8 cellular contexts compared by ENCODE assay signal in the genomic region with DNA sequence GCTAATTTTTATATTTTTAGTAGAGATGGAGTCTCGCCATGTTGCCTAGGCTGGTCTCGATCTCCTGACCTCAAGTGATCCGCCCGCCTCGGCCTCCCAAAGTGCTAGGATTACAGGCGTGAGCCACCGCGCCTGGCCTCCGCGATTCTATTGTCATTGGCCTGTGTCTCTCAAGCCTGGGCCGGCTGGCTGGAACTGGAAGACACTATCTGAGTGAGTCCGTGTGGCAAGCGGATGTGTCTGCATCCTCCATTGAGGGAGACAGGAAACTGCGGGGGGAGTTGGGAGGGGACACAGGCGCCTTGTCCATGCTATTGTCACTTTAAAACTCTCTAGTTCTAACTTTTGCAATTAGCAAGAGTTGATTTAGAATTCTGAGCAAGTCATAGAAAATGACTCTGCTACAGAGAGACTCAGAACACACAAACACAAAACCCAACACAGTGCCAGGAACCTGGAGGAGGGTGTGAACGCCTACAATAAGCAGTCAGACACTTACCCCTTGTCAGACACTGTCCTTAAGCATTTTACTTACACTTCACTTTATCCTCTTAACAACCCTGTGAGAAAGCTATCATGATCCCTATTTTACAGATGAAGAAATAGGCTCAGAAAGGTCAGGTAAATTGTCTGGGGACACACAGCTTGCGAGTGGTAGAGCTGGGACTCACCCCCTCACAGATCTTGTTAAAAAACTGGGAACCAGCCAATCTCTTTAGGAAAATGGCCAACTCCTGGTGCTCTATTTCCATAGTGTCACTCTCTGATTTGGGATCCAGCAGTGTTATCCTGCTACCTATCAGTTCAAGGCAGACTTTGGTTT. TPM values are rescaled to one million over a fixed set of nuclear protein-coding genes. Genes with fewer than 3 reads are reported as not detected.
DNase-seq lines count a peak whose midpoint lies in the region; ATAC-seq and TF ChIP-seq lines count a peak whose summit lies in the region.

No MANE protein-coding gene starts in this region.

- no peak overlapping the region for H2AFZ ChIP-seq in H9 (ENCODE audit: low read length)

- no peak overlapping the region for H3K27ac ChIP-seq in H9 (ENCODE audit: insufficient read length, low read depth, low read length)
- peak overlapping the region; percentile 21 to 40 for H3K27ac ChIP-seq in right atrium auricular region

- no peak overlapping the region for H3K14ac ChIP-seq in H9 (ENCODE audit: insufficient read depth, low read length)

- no peak overlapping the region for H3K23ac ChIP-seq in H9 (ENCODE audit: insufficient read length, low read depth, low read length)

- H2BK20ac ChIP-seq in H9 (ENCODE audit: low read depth, low read length, poor library complexity, severe bottlenecking), result no peak overlapping the region

- H3K4me1 Mint-ChIP-seq in H9, result peaks cover 25 to 34% of the 10 kb centered on the region in 2 experiments
- H3K4me1 Mint-ChIP-seq in activated T-helper 17 cell treated with anti-CD3 and anti-CD28 coated beads, Interleukin-2, amount 50 U/mL, for 72 hours, result peaks cover 10% of the 10 kb centered on the region

- ATAC-seq in activated T-helper 17 cell treated with anti-CD3 and anti-CD28 coated beads, Interleukin-2, amount 50 U/mL, for 72 hours (replicated peaks), result peak; percentile 83
- ATAC-seq in HG02798 (IDR thresholded peaks at IDR 0.05; ENCODE audit: poor library complexity, unreplicated experiment), result no peak

- H3K18ac ChIP-seq in H9 (ENCODE audit: insufficient read length, low read depth, low read length), result no peak overlapping the region

- H3K9ac ChIP-seq in H9 (ENCODE audit: extremely low read depth, insufficient read length, low read length), result no peak overlapping the region

- no peak overlapping the region for H2BK12ac ChIP-seq in H9 (ENCODE audit: insufficient read length, low read depth, low read length)

- H3K27ac Mint-ChIP-seq in H9, result peak overlapping the region in 1 of 3 experiments; percentile 82; a peak in 3 of 7 replicates
- peak overlapping the region; percentile 78 for H3K27ac Mint-ChIP-seq in activated T-helper 17 cell treated with anti-CD3 and anti-CD28 coated beads, Interleukin-2, amount 50 U/mL, for 72 hours

- no peak overlapping the region for H3K56ac ChIP-seq in H9 (ENCODE audit: insufficient read length, low read depth, low read length)

- no peak overlapping the region for H2BK120ac ChIP-seq in H9 (ENCODE audit: low read depth, low read length, poor library complexity, severe bottlenecking)

- H3K9me3 ChIP-seq in H9 (ENCODE audit: control insufficient read depth, low read depth, low read length) (no peaks in the 10 kb centered on the region), right atrium auricular region (no peaks in the 10 kb centered on the region)

- no peak overlapping the region for H4K91ac ChIP-seq in H9 (ENCODE audit: insufficient read length, low read depth, low read length)

- no peak overlapping the region for H2BK5ac ChIP-seq in H9 (ENCODE audit: insufficient read length, low read length)

- H3K4me3 ChIP-seq in right atrium auricular region, result no peak overlapping the region

- H3T11ph ChIP-seq in H9 (ENCODE audit: low read length), result no peak overlapping the region

- H3K27me3 ChIP-seq in H9 (ENCODE audit: insufficient read depth, low read length), result no peaks in the 10 kb centered on the region
- H3K27me3 ChIP-seq in right atrium auricular region, result no peaks in the 10 kb centered on the region

- no CpG with 5 or more reads among the region's 17 CpGs for WGBS in H9 (ENCODE audit: extremely low coverage, insufficient read length, low lambda C conversion rate)

- H3K79me1 ChIP-seq in H9 (ENCODE audit: insufficient read depth, low read depth, low read length, poor library complexity, severe bottlenecking), result no peaks in the 10 kb centered on the region

- no peaks in the 10 kb centered on the region for H4K20me1 ChIP-seq in H9 (ENCODE audit: control insufficient read depth, insufficient read depth, insufficient read length)

- no peaks in the 10 kb centered on the region for H3K9me3 Mint-ChIP-seq in H9
- H3K9me3 Mint-ChIP-seq in activated T-helper 17 cell treated with anti-CD3 and anti-CD28 coated beads, Interleukin-2, amount 50 U/mL, for 72 hours, result no peaks in the 10 kb centered on the region

- H3K23me2 ChIP-seq in H9 (ENCODE audit: insufficient read length, low read depth, low read length, poor library complexity, severe bottlenecking), result no peaks in the 10 kb centered on the region

- TF ChIP-seq CTCF in H9 (conservative IDR thresholded peaks at IDR 0.05) (no peak), right atrium auricular region (IDR thresholded peaks at IDR 0.05) (no peak)

- H3K27me3 Mint-ChIP-seq in H9 (ENCODE audit: low read depth), result no peaks in the 10 kb centered on the region
- H3K27me3 Mint-ChIP-seq in activated T-helper 17 cell treated with anti-CD3 and anti-CD28 coated beads, Interleukin-2, amount 50 U/mL, for 72 hours, result no peaks in the 10 kb centered on the region

- H3K4me1 ChIP-seq in H9 (ENCODE audit: insufficient read depth, low read length) (no peaks in the 10 kb centered on the region; the same call in 1 of the 2 replicates), right atrium auricular region (peaks cover 0 to 15% of the 10 kb centered on the region in 2 donors)

- no peak overlapping the region for H2AK5ac ChIP-seq in H9 (ENCODE audit: insufficient read length, low read length)

- DNase-seq in H9, result peak; percentile 24
- DNase-seq in right atrium auricular region (ENCODE audit: low spot score), result peak; percentile 82
- peak; percentile 41 for DNase-seq in stimulated activated CD4-positive, alpha-beta T cell treated with anti-CD3 and anti-CD28 coated beads, Interleukin-4, amount 100 ng/mL, for 24 hours
- no peak for DNase-seq in HK-2 (ENCODE audit: unreplicated experiment)
- DNase-seq in NCI-H128 (lab: John Stamatoyannopoulos, UW; ENCODE audit: unreplicated experiment), result no peak
- no peak for DNase-seq in DMS79 treated with DMSO at 0.1 percent for 48 hours (lab: John Stamatoyannopoulos, UW)

- no peak overlapping the region for H3K4me2 ChIP-seq in H9 (ENCODE audit: insufficient read depth, insufficient read length, low read length)

- no peaks in the 10 kb centered on the region for H3K79me2 ChIP-seq in H9 (ENCODE audit: insufficient read depth, low read length)

- no peak overlapping the region for H4K8ac ChIP-seq in H9 (replicated peaks; ENCODE audit: insufficient read length, low read depth, low read length)

- H2BK15ac ChIP-seq in H9 (ENCODE audit: low read depth, low read length), result no peak overlapping the region

- H3K4ac ChIP-seq in H9 (ENCODE audit: low read depth, low read length), result no peak overlapping the region

- no peak overlapping the region for H3K4me3 Mint-ChIP-seq in H9
- H3K4me3 Mint-ChIP-seq in activated T-helper 17 cell treated with anti-CD3 and anti-CD28 coated beads, Interleukin-2, amount 50 U/mL, for 72 hours, result peak overlapping the region; percentile 9

- peaks cover 43 to 90% (median 75%) of the 10 kb centered on the region in 3 experiments for H3K36me3 Mint-ChIP-seq in H9 (ENCODE audit: insufficient read depth in 1 of 3, low read depth in 3 of 3)
- peaks cover 96% of the 10 kb centered on the region for H3K36me3 Mint-ChIP-seq in activated T-helper 17 cell treated with anti-CD3 and anti-CD28 coated beads, Interleukin-2, amount 50 U/mL, for 72 hours (ENCODE audit: low read depth)

- no peak overlapping the region for H4K5ac ChIP-seq in H9 (ENCODE audit: insufficient read length, low read depth, low read length)

- H3K36me3 ChIP-seq in right atrium auricular region, result peaks cover 81% of the 10 kb centered on the region

RNA-seq across cellular contexts. Expression of a gene that starts 38.7 kb away (rescaled TPM):
- 318 and 322 TPM in 2 replicates for total RNA-seq in H9 (2021)
- total RNA-seq in activated T-helper 17 cell treated with anti-CD3 and anti-CD28 coated beads, Interleukin-2, amount 50 U/mL, for 72 hours, result 100 to 1,000 TPM; 130 to 221 TPM
- total RNA-seq in right atrium auricular region, result 10 to 100 TPM; 60.9 to 69.2 TPM

Comparison
In these comparisons a context has a peak if more than half of its experiments do, and no peak if none do; other contexts are left out.
1. DNase-seq: peak in H9 (single experiment), right atrium auricular region (single experiment) and stimulated activated CD4-positive, alpha-beta T cell treated with anti-CD3 and anti-CD28 coated beads, Interleukin-4, amount 100 ng/mL, for 24 hours (single experiment); none in HK-2 (single experiment), NCI-H128 (single experiment) and DMS79 treated with DMSO at 0.1 percent for 48 hours (single experiment).